ENCODE assay signal across 2 cellular contexts in genomic region chr4:40140607-40141006, GRCh38. TPM values are rescaled to one million over a fixed set of nuclear protein-coding genes. Genes with fewer than 3 reads are reported as not detected.
"Had no signal": no experiment of that assay in that cellular context is flagged by ENCODE, and none has a peak within 500 bp of the region (broad histone marks: within the 10 kb centered on the region; RNA-seq: fewer than 3 reads in every experiment).

No MANE protein-coding gene starts in this region.

RNA-seq across cellular contexts. Expression of gene RHOH, which starts 56.2 kb away (rescaled TPM):
- total RNA-seq: M059J, MCF 10A had no signal
